Comparison of ENCODE assay signal across 19 cellular contexts in genomic region chr4:150072471-150072870, GRCh38. TPM values are rescaled to one million over a fixed set of nuclear protein-coding genes. Genes with fewer than 3 reads are reported as not detected.
"Had no signal": no experiment of that assay in that cellular context is flagged by ENCODE, and none has a peak within 500 bp of the region (broad histone marks: within the 10 kb centered on the region; RNA-seq: fewer than 3 reads in every experiment).

No MANE protein-coding gene starts in this region.

- DNase-seq: activated CD4-positive, alpha-beta memory T cell treated with anti-CD3 and anti-CD28 coated beads, Interleukin-2, amount 10 ng/mL, durations not matched to agents 7 days and 5 days; activated CD4-positive, alpha-beta T cell treated with anti-CD3 and anti-CD28 coated beads for 36 hours; activated CD8-positive, alpha-beta memory T cell treated with anti-CD3 and anti-CD28 coated beads, Interleukin-2, amount 10 ng/mL, durations not matched to agents 7 days and 5 days; activated naive CD4-positive, alpha-beta T cell; activated naive CD8-positive, alpha-beta T cell treated with anti-CD3 and anti-CD28 coated beads, Interleukin-2, amount 10 ng/mL, durations not matched to agents 7 days and 5 days; body of pancreas; cortex of kidney; heart right ventricle; immature natural killer cell; left ventricle myocardium superior; mesendoderm; natural killer cell; stimulated activated CD8-positive, alpha-beta memory T cell treated with anti-CD3 and anti-CD28 coated beads, Interleukin-4, amount 100 ng/mL, for 48 hours; stimulated activated naive CD4-positive, alpha-beta T cell; SW 1271 had no signal

- H3K27ac ChIP-seq: body of pancreas, heart right ventricle, parathyroid adenoma, vagina had no signal

- H3K9ac ChIP-seq: parathyroid adenoma had no signal

- H2AFZ ChIP-seq: parathyroid adenoma had no signal

- ATAC-seq: activated CD4-positive, alpha-beta T cell treated with anti-CD3 and anti-CD28 coated beads for 36 hours; activated CD8-positive, alpha-beta memory T cell treated with anti-CD3 and anti-CD28 coated beads, Interleukin-2, amount 10 ng/mL, durations not matched to agents 7 days and 5 days; left ventricle myocardium superior; natural killer cell; WTC11 had no signal

- H3K79me2 ChIP-seq: parathyroid adenoma had no signal

- H3K27me3 ChIP-seq: body of pancreas, vagina had no signal

- H3K36me3 ChIP-seq: heart right ventricle, vagina had no signal

- H3K4me1 ChIP-seq: parathyroid adenoma had no signal

- H3K9me3 ChIP-seq: body of pancreas, heart right ventricle, vagina had no signal

- FAIRE-seq: TTC549 had no signal

- H3K4me3 ChIP-seq: body of pancreas, heart right ventricle, vagina had no signal

RNA-seq across cellular contexts. Expression of gene DCLK2, which starts 5.8 kb away (rescaled TPM):
- total RNA-seq: activated CD4-positive, alpha-beta T cell treated with anti-CD3 and anti-CD28 coated beads for 36 hours; activated naive CD8-positive, alpha-beta T cell treated with anti-CD3 and anti-CD28 coated beads, Interleukin-2, amount 10 ng/mL, durations not matched to agents 7 days and 5 days had no signal
- polyA plus RNA-seq: immature natural killer cell had no signal
